In genomic region chr13:36363464-36363863, GRCh38 we compare ENCODE assay signal across 19 cellular contexts. TPM values are rescaled to one million over a fixed set of nuclear protein-coding genes. Genes with fewer than 3 reads are reported as not detected.
DNase-seq lines count a peak whose midpoint lies in the region; ATAC-seq and TF ChIP-seq lines count a peak whose summit lies in the region.
"Had no signal": no experiment of that assay in that cellular context is flagged by ENCODE, and none has a peak within 500 bp of the region (broad histone marks: within the 10 kb centered on the region; RNA-seq: fewer than 3 reads in every experiment).

No MANE protein-coding gene starts in this region.

- peaks cover 0 to 6% (median 0%) of the 10 kb centered on the region in 12 donors for H3K4me1 ChIP-seq in heart left ventricle
- H3K4me1 ChIP-seq: A549, BLaER1 had no signal

- no peaks in the 10 kb centered on the region for H3K36me3 ChIP-seq in heart left ventricle
- H3K36me3 ChIP-seq: BLaER1 had no signal

- H3K4me3 Mint-ChIP-seq in nephron, result peak overlapping the region in 1 of 3 experiments; percentile 17
- H3K4me3 Mint-ChIP-seq: CD8-positive, alpha-beta T cell had no signal

- H3K9me3 Mint-ChIP-seq in nephron, result no peaks in the 10 kb centered on the region
- H3K9me3 Mint-ChIP-seq: CD8-positive, alpha-beta T cell had no signal

- no peak for DNase-seq in left ventricle myocardium superior
- no peak for DNase-seq in heart left ventricle
- no peak for DNase-seq in dorsolateral prefrontal cortex
- no peak for DNase-seq in NCI-H128 (lab: John Stamatoyannopoulos, UW; ENCODE audit: unreplicated experiment)
- DNase-seq: Calu3; CD8-positive, alpha-beta T cell; GF-D8; KG1; NCI-H1436; NCI-H1930; NCI-H345; NCI-H524 treated with DMSO at 0.1 percent for 48 hours had no signal

- peaks cover 41% of the 10 kb centered on the region for H3K4me1 Mint-ChIP-seq in nephron

- 64 to 77% (median 69%) methylated on average over 3 of the region's 3 CpGs for WGBS in heart left ventricle, 4 donors

- TF ChIP-seq POLR2A in heart left ventricle (IDR thresholded peaks at IDR 0.05), result no peak

- H3K27me3 ChIP-seq in heart left ventricle, result no peaks in the 10 kb centered on the region
- H3K27me3 ChIP-seq in dorsolateral prefrontal cortex, result no peaks in the 10 kb centered on the region
- H3K27me3 ChIP-seq: BLaER1 had no signal

- H3K27ac ChIP-seq in heart left ventricle, result no peak overlapping the region
- H3K27ac ChIP-seq in dorsolateral prefrontal cortex, result peak overlapping the region in 40 of 59 donors; percentile 2 to 75 (median 44)
- H3K27ac ChIP-seq: A549, BLaER1 had no signal

- no peak overlapping the region for H3K4me3 ChIP-seq in heart left ventricle
- peak overlapping the region in 9 of 59 donors; percentile 5 to 30 (median 17) for H3K4me3 ChIP-seq in dorsolateral prefrontal cortex
- H3K4me3 ChIP-seq: A549, BLaER1 had no signal

- TF ChIP-seq CTCF in heart left ventricle (IDR thresholded peaks at IDR 0.05) (no peak), dorsolateral prefrontal cortex (IDR thresholded peaks at IDR 0.05 in 54 of 56, conservative IDR thresholded peaks at IDR 0.05 in 2 of 56; ENCODE audit: low read depth in 1 of 56, partially characterized antibody in 56 of 56) (no peak), nephron (IDR thresholded peaks at IDR 0.05; ENCODE audit: unreplicated experiment in 3 of 3) (no peak)

- ATAC-seq in left ventricle myocardium superior (peak; percentile 59), heart left ventricle (no peak), HG02970 (IDR thresholded peaks at IDR 0.05; ENCODE audit: low FRiP score, unreplicated experiment) (no peak), GM18858 (IDR thresholded peaks at IDR 0.05; ENCODE audit: unreplicated experiment) (no peak), GM21423 (IDR thresholded peaks at IDR 0.05; ENCODE audit: unreplicated experiment) (no peak)
- ATAC-seq: A549; CD8-positive, alpha-beta T cell had no signal

- H3K27ac Mint-ChIP-seq in nephron, result peak overlapping the region; percentile 11 to 45 (median 20)
- H3K27ac Mint-ChIP-seq: CD8-positive, alpha-beta T cell had no signal

- peaks cover 4% of the 10 kb centered on the region for H3K36me3 Mint-ChIP-seq in nephron (ENCODE audit: low read depth)
- H3K36me3 Mint-ChIP-seq: CD8-positive, alpha-beta T cell had no signal

- intact Hi-C loops in left ventricle myocardium superior (cut with micrococcal nuclease) (no loop called here), heart left ventricle (cut with DNase I) (no loop called here), dorsolateral prefrontal cortex (cut with DNase I) (no loop called here)

- H3K27me3 Mint-ChIP-seq in nephron (ENCODE audit: low read depth), result no peaks in the 10 kb centered on the region

- no peaks in the 10 kb centered on the region for H3K9me3 ChIP-seq in heart left ventricle
- H3K9me3 ChIP-seq: A549, BLaER1 had no signal

RNA-seq across cellular contexts. Expression of gene SPART, which starts 17.3 kb away (rescaled TPM):
- 44.1 TPM for total RNA-seq in left ventricle myocardium superior
- total RNA-seq in heart left ventricle, result 10 to 100 TPM; 31.0 to 41.5 (median 34.7) TPM
- 10 to 100 TPM; 12.5 to 23.5 TPM for polyA plus RNA-seq in heart left ventricle
- 100 to 1,000 TPM in 17 of 120 experiments, 10 to 100 TPM in 103; 62.9 to 138 (median 86.2) TPM for total RNA-seq in dorsolateral prefrontal cortex
- total RNA-seq: Calu3, HT-29 had no signal

Comparison
In these comparisons a context has a peak if more than half of its experiments do, and no peak if none do; other contexts are left out.
1. H3K27ac ChIP-seq: peak in dorsolateral prefrontal cortex (40 of 59); none in heart left ventricle (0 of 12).